In genomic region chr19:46787331-46788100, GRCh38 we compare ENCODE assay signal across 8 cellular contexts. TPM values are rescaled to one million over a fixed set of nuclear protein-coding genes. Genes with fewer than 3 reads are reported as not detected.
DNase-seq lines count a peak whose midpoint lies in the region; ATAC-seq and TF ChIP-seq lines count a peak whose summit lies in the region.

No MANE protein-coding gene starts in this region.

- no peaks in the 10 kb centered on the region for H3K27me3 Mint-ChIP-seq in stimulated activated naive B cell treated with anti-CD40 and anti-IgM and Interleukin-4, amounts not matched to agents 10 μg/mL and 1 μg/mL and 100 μg/mL, for 72 hours

- H3K4me1 ChIP-seq in duodenal mucosa (ENCODE audit: control insufficient read depth in 1 of 2, insufficient read depth in 2 of 2, low read length in 2 of 2) (peaks cover 19 to 41% of the 10 kb centered on the region in 2 donors), lower lobe of right lung (peaks cover 43% of the 10 kb centered on the region)

- peaks cover 29 to 43% of the 10 kb centered on the region in 2 donors for H3K36me3 Mint-ChIP-seq in stimulated activated naive B cell treated with anti-CD40 and anti-IgM and Interleukin-4, amounts not matched to agents 10 μg/mL and 1 μg/mL and 100 μg/mL, for 72 hours

- H3K27me3 ChIP-seq in duodenal mucosa (ENCODE audit: control insufficient read depth in 1 of 2, insufficient read depth in 2 of 2, low read length in 2 of 2) (no peaks in the 10 kb centered on the region), lower lobe of right lung (ENCODE audit: low read depth) (no peaks in the 10 kb centered on the region)

- H3K27ac ChIP-seq in duodenal mucosa (ENCODE audit: low read depth, low read length) (peak overlapping the region; percentile 64), lower lobe of right lung (peak overlapping the region; percentile 90)

- no peaks in the 10 kb centered on the region for H3K9me3 Mint-ChIP-seq in stimulated activated naive B cell treated with anti-CD40 and anti-IgM and Interleukin-4, amounts not matched to agents 10 μg/mL and 1 μg/mL and 100 μg/mL, for 72 hours

- H3K36me3 ChIP-seq in duodenal mucosa (ENCODE audit: control insufficient read depth in 1 of 2, insufficient read depth in 2 of 2, low read length in 2 of 2) (peaks cover under 1 to 6% of the 10 kb centered on the region in 2 donors), lower lobe of right lung (peaks cover 13% of the 10 kb centered on the region)

- DNase-seq in DMS79 (lab: John Stamatoyannopoulos, UW) = peak; percentile 36
- DNase-seq in LHCN-M2 (ENCODE audit: low read depth) = peak; percentile 76
- peak; percentile 74 for DNase-seq in lower lobe of right lung
- peak; percentile 35 for DNase-seq in stimulated activated naive B cell treated with anti-CD40 and anti-IgM and Interleukin-4, amounts not matched to agents 10 μg/mL and 1 μg/mL and 100 μg/mL, for 72 hours

- TF ChIP-seq CTCF in WI38 (IDR thresholded peaks at IDR 0.05; ENCODE audit: low read depth, low read length) (no peak), lower lobe of right lung (IDR thresholded peaks at IDR 0.05) (no peak)

- H3K4me1 Mint-ChIP-seq in stimulated activated naive B cell treated with anti-CD40 and anti-IgM and Interleukin-4, amounts not matched to agents 10 μg/mL and 1 μg/mL and 100 μg/mL, for 72 hours = peaks cover 40 to 71% of the 10 kb centered on the region in 2 donors

- no peaks in the 10 kb centered on the region for H3K9me3 ChIP-seq in duodenal mucosa (ENCODE audit: control insufficient read depth in 1 of 2, low read length in 2 of 2)
- H3K9me3 ChIP-seq in lower lobe of right lung = no peaks in the 10 kb centered on the region

- ATAC-seq in lower lobe of right lung (peak; percentile 37 to 51), GM18498 (IDR thresholded peaks at IDR 0.05; ENCODE audit: unreplicated experiment) (no peak), GM19395 (IDR thresholded peaks at IDR 0.05; ENCODE audit: unreplicated experiment) (no peak)
- peak; percentile 4 to 5 for ATAC-seq in stimulated activated naive B cell treated with anti-CD40 and anti-IgM and Interleukin-4, amounts not matched to agents 10 μg/mL and 1 μg/mL and 100 μg/mL, for 72 hours (replicated peaks)

- intact Hi-C loops in lower lobe of right lung (cut with DNase I) = no loop called here

- H3K4me3 ChIP-seq in WI38 (ENCODE audit: low read depth, low read length) (peak overlapping the region; percentile 83), duodenal mucosa (ENCODE audit: low read depth in 1 of 2, low read length in 2 of 2) (peak overlapping the region; percentile 78 to 83), lower lobe of right lung (peak overlapping the region; percentile 86)

- H3K9ac ChIP-seq in duodenal mucosa (ENCODE audit: low read depth in 1 of 2, low read length in 2 of 2) = peak overlapping the region; percentile 81 to 84

- peak overlapping the region; percentile 97 for H3K27ac Mint-ChIP-seq in stimulated activated naive B cell treated with anti-CD40 and anti-IgM and Interleukin-4, amounts not matched to agents 10 μg/mL and 1 μg/mL and 100 μg/mL, for 72 hours

- peak overlapping the region; percentile 98 to 99 for H3K4me3 Mint-ChIP-seq in stimulated activated naive B cell treated with anti-CD40 and anti-IgM and Interleukin-4, amounts not matched to agents 10 μg/mL and 1 μg/mL and 100 μg/mL, for 72 hours

RNA-seq across cellular contexts. Expression of gene SLC1A5, which starts 0.9 kb away (rescaled TPM):
- 68.0 and 77.1 TPM in 2 replicates for total RNA-seq in LHCN-M2 (2014; rRNA removed)
- 54.3 TPM for polyA plus RNA-seq in LHCN-M2 (2012)
- total RNA-seq in lower lobe of right lung = 120 TPM

RNA-seq across cellular contexts. Expression of gene STRN4, which starts 41.3 kb away (rescaled TPM):
- total RNA-seq in LHCN-M2 (2014; rRNA removed) (78.1 and 83.9 TPM in 2 replicates), lower lobe of right lung (69.1 TPM)
- polyA plus RNA-seq in LHCN-M2 (2012) = 42.8 TPM

RNA-seq across cellular contexts. Expression of gene FKRP, which starts 41.7 kb away (rescaled TPM):
- total RNA-seq in LHCN-M2 (2014; rRNA removed) (29.7 and 33.8 TPM in 2 replicates), lower lobe of right lung (13.2 TPM)
- polyA plus RNA-seq in LHCN-M2 (2012) = 17.0 TPM

Comparison
In these comparisons a context has a peak if more than half of its experiments do, and no peak if none do; other contexts are left out.
1. ATAC-seq: peak in lower lobe of right lung (2 of 2) and stimulated activated naive B cell treated with anti-CD40 and anti-IgM and Interleukin-4, amounts not matched to agents 10 μg/mL and 1 μg/mL and 100 μg/mL, for 72 hours (2 of 2); none in GM18498 (single experiment) and GM19395 (single experiment).
2. Peak in every context shown above with its lines, with median percentiles within 50 percentile points of each other: DNase-seq and H3K4me3 ChIP-seq.